ENCODE assay signal across 8 cellular contexts in genomic region chr22:36123673-36124630, GRCh38. TPM values are rescaled to one million over a fixed set of nuclear protein-coding genes. Genes with fewer than 3 reads are reported as not detected.
DNase-seq lines count a peak whose midpoint lies in the region; ATAC-seq and TF ChIP-seq lines count a peak whose summit lies in the region.

No MANE protein-coding gene starts in this region.

- DNase-seq in BJ (ENCODE audit: low read depth) (peak; percentile 58), epidermal melanocyte (ENCODE audit: insufficient read length, low spot score) (peak; percentile 74)
- peak; percentile 97 for DNase-seq in activated CD8-positive, alpha-beta memory T cell treated with anti-CD3 and anti-CD28 coated beads, Interleukin-2, amount 50 U/mL, for 48 hours
- DNase-seq in stimulated activated CD8-positive, alpha-beta memory T cell treated with anti-CD3 and anti-CD28 coated beads, Interleukin-15, amount 100 ng/mL, for 48 hours (ENCODE audit: low read depth in 2 of 2): peak; percentile 85 to 88

- H3K4me1 ChIP-seq in OCI-LY1 (ENCODE audit: insufficient read depth, low read length, severe bottlenecking) (peaks cover 10% of the 10 kb centered on the region), mononuclear cell (ENCODE audit: insufficient read depth, low read length) (peaks cover 16% of the 10 kb centered on the region)

- H3K4me3 Mint-ChIP-seq in IgD-negative memory B cell: peak overlapping the region; percentile 42 to 95 (median 86)

- H3K27ac ChIP-seq in OCI-LY1 (ENCODE audit: low read depth, low read length, poor library complexity, severe bottlenecking): no peak overlapping the region

- H3F3A ChIP-seq in OCI-LY1 (ENCODE audit: insufficient read depth, low read length): no peaks in the 10 kb centered on the region

- H3K9me3 Mint-ChIP-seq in IgD-negative memory B cell: no peaks in the 10 kb centered on the region

- no peaks in the 10 kb centered on the region for H4K20me1 ChIP-seq in OCI-LY1 (ENCODE audit: insufficient read depth, low read length)

- CTCF ChIA-PET in BJ (lab: Yijun Ruan, JAX): interaction anchor here (0.6 to 4.0 kb wide), 40 partner anchors 9 to 785 kb away, joined by 3 to 29 read pairs (median 4); no protein-coding TSS in a partner anchor

- peaks cover 4 to 6% (median 6%) of the 10 kb centered on the region in 3 donors for H3K4me1 Mint-ChIP-seq in IgD-negative memory B cell

- H3K4me2 ChIP-seq in OCI-LY1 (ENCODE audit: low read length): peak overlapping the region; percentile 68

- H3K27ac Mint-ChIP-seq in IgD-negative memory B cell: peak overlapping the region; percentile 7 to 92 (median 71)

- peak overlapping the region; percentile 10; the same call in 1 of the 2 replicates for H3K4me3 ChIP-seq in BJ (ENCODE audit: low read depth, low read length)
- peak overlapping the region; percentile 44 for H3K4me3 ChIP-seq in OCI-LY1 (ENCODE audit: low read depth, low read length, poor library complexity, severe bottlenecking)
- peak overlapping the region; percentile 19 for H3K4me3 ChIP-seq in mononuclear cell (ENCODE audit: low read length)

- ATAC-seq in GM19395 (IDR thresholded peaks at IDR 0.05; ENCODE audit: unreplicated experiment): peak; percentile 75

- H3K27me3 ChIP-seq in BJ (ENCODE audit: control insufficient read depth, insufficient read depth, low read length) (0 out of 2 replicates have a peak, but pooled peaks cover 1% of the 10 kb centered on the region), OCI-LY1 (ENCODE audit: insufficient read depth, low read length) (no peaks in the 10 kb centered on the region), mononuclear cell (ENCODE audit: insufficient read depth, low read length) (no peaks in the 10 kb centered on the region)

- H3K36me3 Mint-ChIP-seq in IgD-negative memory B cell: no peaks in the 10 kb centered on the region

- POLR2A ChIA-PET in BJ (lab: Charles Lee): interaction anchor here (0.6 kb wide), 1 partner anchor 635 kb away, joined by 3 read pairs; no protein-coding TSS in a partner anchor

- no peaks in the 10 kb centered on the region for H3K79me2 ChIP-seq in OCI-LY1 (ENCODE audit: insufficient read depth, low read length)

- H3K9ac ChIP-seq in OCI-LY1 (ENCODE audit: low read length): peak overlapping the region; percentile 50; the same call in 1 of the 2 replicates

- H3K9me3 ChIP-seq in OCI-LY1 (ENCODE audit: low read length) (no peaks in the 10 kb centered on the region), mononuclear cell (ENCODE audit: low read depth, low read length) (no peaks in the 10 kb centered on the region)

- peak; percentile 99 for TF ChIP-seq CTCF in BJ (IDR thresholded peaks at IDR 0.05; ENCODE audit: insufficient read depth, low read depth, low read length)
- TF ChIP-seq CTCF in OCI-LY1 (IDR thresholded peaks at IDR 0.05; ENCODE audit: low read length): peak; percentile 97

- H3K27me3 Mint-ChIP-seq in IgD-negative memory B cell: no peaks in the 10 kb centered on the region

- H2AFZ ChIP-seq in OCI-LY1 (ENCODE audit: low read length): peak overlapping the region; percentile 98

- H3K36me3 ChIP-seq in BJ (ENCODE audit: control insufficient read depth, insufficient read depth, low read length) (no peaks in the 10 kb centered on the region), OCI-LY1 (ENCODE audit: insufficient read depth, low read length) (no peaks in the 10 kb centered on the region)

- no peaks in the 10 kb centered on the region for H3K9me2 ChIP-seq in OCI-LY1 (ENCODE audit: low read depth, low read length)

RNA-seq across cellular contexts. Expression of gene APOL3, which starts 36.6 kb away (rescaled TPM):
- 4.9 and 6.7 TPM in 2 replicates for polyA plus RNA-seq in BJ (2011; rRNA removed)
- 3.8 and 4.5 TPM in 2 replicates for polyA minus RNA-seq in BJ (2011; rRNA and poly(A)+ RNA removed)
- 52.0 TPM for polyA plus RNA-seq in IgD-negative memory B cell
- 84.2 TPM for total RNA-seq in mononuclear cell
